8 cellular contexts compared by ENCODE assay signal in the genomic region with DNA sequence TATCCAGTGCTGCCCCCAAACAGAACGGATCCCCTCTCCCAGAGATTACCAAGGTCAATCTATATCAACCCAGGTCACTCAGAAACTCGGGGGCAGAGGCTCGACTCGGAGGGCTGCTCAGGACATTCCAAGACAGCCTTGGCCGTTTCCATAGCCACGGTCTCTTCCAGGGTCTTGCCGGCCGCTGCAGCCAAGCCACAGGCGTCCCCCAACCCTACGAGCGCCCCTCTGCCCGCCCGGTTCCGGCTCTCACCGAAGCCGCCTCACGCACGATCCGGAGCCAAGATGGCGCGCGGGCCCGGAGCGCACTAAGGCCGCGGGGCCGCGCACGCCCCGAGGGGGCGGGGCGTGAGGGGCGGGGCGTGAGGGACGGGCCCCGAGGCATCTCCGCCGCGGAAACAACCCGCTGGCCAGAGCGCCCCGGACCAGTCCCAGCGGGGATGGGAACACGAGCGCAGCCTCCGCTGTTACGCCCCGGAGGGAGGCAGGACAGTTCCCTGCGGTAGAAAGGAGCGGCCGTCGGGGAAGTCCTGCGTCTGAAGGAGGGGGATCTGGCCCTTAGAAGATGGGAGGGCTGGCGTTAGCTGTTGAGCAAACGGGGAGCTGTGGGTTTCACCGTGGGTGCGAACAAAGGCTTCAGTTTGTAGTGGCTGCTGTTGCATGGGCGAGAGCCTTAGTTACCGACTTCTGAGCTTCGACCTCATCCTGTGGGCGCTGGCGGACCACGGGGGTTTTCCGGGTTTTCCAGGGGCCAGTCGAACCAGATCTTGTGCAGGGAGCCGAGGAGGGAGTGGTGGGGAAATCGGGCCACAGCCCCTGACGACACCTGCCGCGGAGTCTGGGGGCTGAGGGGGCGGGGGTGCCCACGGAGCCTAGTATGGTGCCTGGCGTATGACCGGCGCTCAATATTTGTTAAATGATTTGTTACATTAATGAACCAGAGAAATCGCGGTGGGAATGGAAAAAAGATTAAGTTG. TPM values are rescaled to one million over a fixed set of nuclear protein-coding genes. Genes with fewer than 3 reads are reported as not detected.
DNase-seq lines count a peak whose midpoint lies in the region; ATAC-seq and TF ChIP-seq lines count a peak whose summit lies in the region.

A gene with protein sequence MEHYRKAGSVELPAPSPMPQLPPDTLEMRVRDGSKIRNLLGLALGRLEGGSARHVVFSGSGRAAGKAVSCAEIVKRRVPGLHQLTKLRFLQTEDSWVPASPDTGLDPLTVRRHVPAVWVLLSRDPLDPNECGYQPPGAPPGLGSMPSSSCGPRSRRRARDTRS (minus strand): TSS at position 287 of the 977 bp plus-strand sequence. CDS start 801 bp downstream, outside the sequence.

- intact Hi-C loops in A673 (cut with micrococcal nuclease; ENCODE audit: unreplicated experiment), result loop anchor here (2.0 kb wide), 1 partner anchor 23 kb away; no protein-coding TSS in a partner anchor

- H3K4me3 Mint-ChIP-seq in chondrocyte (ENCODE audit: unreplicated experiment), result peak within 1 kb of the TSS; percentile 75

- POLR2A ChIA-PET in A673 (lab: Charles Lee; ENCODE audit: low non-redundant PET), result no interaction called here

- H3K9me3 ChIP-seq in A673 (ENCODE audit: low read depth, low read length, poor library complexity, severe bottlenecking), result no peaks in the 10 kb centered on the region

- peaks cover 3% of the 10 kb centered on the region for H3K36me3 ChIP-seq in A673 (ENCODE audit: insufficient read depth, low read length, poor library complexity, severe bottlenecking)

- peaks cover 19% of the 10 kb centered on the region for H3K4me1 Mint-ChIP-seq in chondrocyte (ENCODE audit: low read depth)

- peak within 1 kb of the TSS; percentile 87 for H3K27ac Mint-ChIP-seq in chondrocyte (ENCODE audit: unreplicated experiment)

- CTCF ChIA-PET in A673 (lab: Charles Lee), result interaction anchor here (0.8 to 1.3 kb wide), 3 partner anchors 21 to 35 kb away, joined by 3 to 5 read pairs (median 3); a partner anchor contains a TSS

- BruUV-seq in A673 (replicated peaks; lab: Mats Ljungman, UMichigan), result no TSS peak

- no peaks in the 10 kb centered on the region for H3K9me3 Mint-ChIP-seq in chondrocyte (ENCODE audit: low read depth)

- no peaks in the 10 kb centered on the region for H3K27me3 ChIP-seq in A673 (replicated peaks; ENCODE audit: insufficient read depth, low read depth, low read length, poor library complexity)

- H3K36me3 Mint-ChIP-seq in chondrocyte (ENCODE audit: low read depth), result peaks cover 5% of the 10 kb centered on the region

- H3K4me1 ChIP-seq in A673 (ENCODE audit: insufficient read depth, low read length, poor library complexity, severe bottlenecking), result peaks cover 3% of the 10 kb centered on the region

- TF ChIP-seq CTCF in A673 (conservative IDR thresholded peaks at IDR 0.05; ENCODE audit: low read depth, low read length) (no peak), chondrocyte (IDR thresholded peaks at IDR 0.05) (no peak)

- H3K27me3 Mint-ChIP-seq in chondrocyte (ENCODE audit: low read depth), result no peaks in the 10 kb centered on the region

- H3K27ac ChIP-seq in A673 (ENCODE audit: low read depth, low read length, poor library complexity, severe bottlenecking), result peak within 1 kb of the TSS; percentile 96

- ATAC-seq in GM18517 (IDR thresholded peaks at IDR 0.05; ENCODE audit: unreplicated experiment) (peak; percentile 69), HG03025 (IDR thresholded peaks at IDR 0.05; ENCODE audit: low FRiP score, unreplicated experiment) (peak; percentile 88)

- DNase-seq in A673 (ENCODE audit: low spot score) (peak; percentile 93), NCI-H2171 treated with DMSO at 0.1 percent for 48 hours (lab: John Stamatoyannopoulos, UW) (peak; percentile 43), chondrocyte (ENCODE audit: low spot score) (no peak), kidney tubule cell (ENCODE audit: low spot score) (peak; percentile 86)
- peak; percentile 73 to 81 for DNase-seq in activated CD4-positive, alpha-beta T cell treated with anti-CD3 and anti-CD28 coated beads for 24 hours (ENCODE audit: low read depth in 2 of 2)
- DNase-seq in stimulated activated CD4-positive, alpha-beta T cell treated with anti-CD3 and anti-CD28 coated beads, Interleukin-1b, Interleukin-23, amount 100 ng/mL, for 1 hour (ENCODE audit: low read depth in 2 of 2), result peak; percentile 60 to 81

- peak within 1 kb of the TSS; percentile 91 for H3K4me3 ChIP-seq in A673 (ENCODE audit: low read depth, low read length, poor library complexity, severe bottlenecking)

RNA-seq across cellular contexts. Expression of the gene that starts here (rescaled TPM):
- total RNA-seq in A673 (2021) (19.7 and 31.6 TPM in 2 replicates), chondrocyte (10.6 to 11.0 TPM (median 10.9 TPM) in 3 replicates)
